ENCODE assay signal across 18 cellular contexts in the genomic region with DNA sequence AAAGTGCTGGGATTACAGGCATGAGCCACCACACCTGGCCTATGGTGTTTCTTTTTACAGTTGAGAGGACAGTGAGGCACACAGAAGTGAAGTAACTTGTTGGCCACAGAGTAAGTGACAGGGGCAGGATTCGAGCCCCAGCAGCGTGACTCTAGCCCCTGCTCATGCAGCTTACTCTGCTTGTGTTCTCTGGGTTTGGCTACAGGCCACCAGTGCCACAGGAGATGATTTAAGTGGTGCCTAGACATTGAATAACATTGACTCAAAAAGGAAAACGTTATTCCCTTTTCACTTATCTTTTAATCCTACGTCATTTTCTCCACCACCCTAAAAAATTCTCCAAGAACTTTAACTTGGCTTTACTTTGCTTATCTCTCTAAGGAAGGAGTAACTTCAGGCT.
DNase-seq lines count a peak whose midpoint lies in the region; ATAC-seq and TF ChIP-seq lines count a peak whose summit lies in the region.
"Had no signal": no experiment of that assay in that cellular context is flagged by ENCODE, and none has a peak within 500 bp of the region (broad histone marks: within the 10 kb centered on the region; RNA-seq: fewer than 3 reads in every experiment).

No MANE protein-coding gene starts in this region.

- H3K27me3 Mint-ChIP-seq in Caco-2 (ENCODE audit: insufficient read depth, unreplicated experiment): no peaks in the 10 kb centered on the region
- no peaks in the 10 kb centered on the region for H3K27me3 Mint-ChIP-seq in endodermal cell (ENCODE audit: insufficient read depth)
- H3K27me3 Mint-ChIP-seq in mesothelial cell of epicardium (ENCODE audit: low read depth): no peaks in the 10 kb centered on the region
- H3K27me3 Mint-ChIP-seq in nephron progenitor cell (ENCODE audit: low read depth, poor library complexity): no peaks in the 10 kb centered on the region
- H3K27me3 Mint-ChIP-seq in activated naive CD8-positive, alpha-beta T cell treated with anti-CD3 and anti-CD28 coated beads, Interleukin-2, amount 50 U/mL, for 24 hours: no peaks in the 10 kb centered on the region
- H3K27me3 Mint-ChIP-seq: dendritic cell treated with granulocyte-macrophage colony-stimulating factor and Interleukin-4, amounts not matched to agents 40 ng/mL and 50 ng/mL, for 4 days; T-cell had no signal

- H3K9me3 Mint-ChIP-seq in Caco-2 (ENCODE audit: unreplicated experiment) (no peaks in the 10 kb centered on the region), endodermal cell (no peaks in the 10 kb centered on the region), mesothelial cell of epicardium (no peaks in the 10 kb centered on the region), nephron progenitor cell (peaks cover 3% of the 10 kb centered on the region)
- H3K9me3 Mint-ChIP-seq in activated naive CD8-positive, alpha-beta T cell treated with anti-CD3 and anti-CD28 coated beads, Interleukin-2, amount 50 U/mL, for 24 hours: no peaks in the 10 kb centered on the region
- H3K9me3 Mint-ChIP-seq: activated naive CD4-positive, alpha-beta T cell treated with anti-CD3 and anti-CD28 coated beads, Interleukin-2, amount 50 U/mL, for 72 hours; dendritic cell treated with granulocyte-macrophage colony-stimulating factor and Interleukin-4, amounts not matched to agents 40 ng/mL and 50 ng/mL, for 4 days; T-cell had no signal

- no peak overlapping the region for H3K9ac ChIP-seq in endodermal cell (ENCODE audit: extremely low read depth, low read length, poor library complexity, severe bottlenecking)

- H3K4me1 Mint-ChIP-seq in Caco-2 (ENCODE audit: low read depth, unreplicated experiment) (peaks cover 37% of the 10 kb centered on the region), endodermal cell (peaks cover 15% of the 10 kb centered on the region), mesothelial cell of epicardium (peaks cover 65% of the 10 kb centered on the region), nephron progenitor cell (peaks cover 13% of the 10 kb centered on the region)
- peaks cover 8% of the 10 kb centered on the region for H3K4me1 Mint-ChIP-seq in activated naive CD8-positive, alpha-beta T cell treated with anti-CD3 and anti-CD28 coated beads, Interleukin-2, amount 50 U/mL, for 24 hours

- H3K4me3 ChIP-seq in Caco-2 (ENCODE audit: low read depth, low read length) (no peak overlapping the region), endodermal cell (ENCODE audit: low read length) (no peak overlapping the region)
- H3K4me3 ChIP-seq: ovary had no signal

- 86 to 88% methylated on average over 2 to 4 of the region's 4 CpGs for WGBS in endodermal cell (ENCODE audit: insufficient coverage in 1 of 2, insufficient read length in 1 of 2), 2 experiments

- POLR2A ChIA-PET in Caco-2 (lab: Charles Lee): no interaction called here

- no peak overlapping the region for H3K4me3 Mint-ChIP-seq in Caco-2 (ENCODE audit: unreplicated experiment)
- no peak overlapping the region for H3K4me3 Mint-ChIP-seq in endodermal cell
- no peak overlapping the region for H3K4me3 Mint-ChIP-seq in mesothelial cell of epicardium
- no peak overlapping the region for H3K4me3 Mint-ChIP-seq in nephron progenitor cell
- H3K4me3 Mint-ChIP-seq in activated naive CD8-positive, alpha-beta T cell treated with anti-CD3 and anti-CD28 coated beads, Interleukin-2, amount 50 U/mL, for 24 hours: no peak overlapping the region
- H3K4me3 Mint-ChIP-seq: dendritic cell treated with granulocyte-macrophage colony-stimulating factor and Interleukin-4, amounts not matched to agents 40 ng/mL and 50 ng/mL, for 4 days; T-cell had no signal

- H3K36me3 ChIP-seq in Caco-2 (ENCODE audit: control insufficient read depth, insufficient read depth, low read length): no peaks in the 10 kb centered on the region
- no peaks in the 10 kb centered on the region for H3K36me3 ChIP-seq in endodermal cell (ENCODE audit: control insufficient read depth, insufficient read depth, low read length)
- H3K36me3 ChIP-seq: ovary had no signal

- H3K9me3 ChIP-seq in Caco-2 (no peaks in the 10 kb centered on the region), endodermal cell (ENCODE audit: control insufficient read depth, low read length) (no peaks in the 10 kb centered on the region)
- H3K9me3 ChIP-seq: ovary had no signal

- peaks cover 34% of the 10 kb centered on the region for H3K4me1 ChIP-seq in Caco-2
- no peaks in the 10 kb centered on the region for H3K4me1 ChIP-seq in endodermal cell (ENCODE audit: control insufficient read depth, insufficient read depth, low read length)

- ATAC-seq in HG03280 (IDR thresholded peaks at IDR 0.05; ENCODE audit: unreplicated experiment): no peak
- ATAC-seq in activated naive CD8-positive, alpha-beta T cell treated with anti-CD3 and anti-CD28 coated beads, Interleukin-2, amount 50 U/mL, for 24 hours: no peak
- ATAC-seq: activated naive CD4-positive, alpha-beta T cell treated with anti-CD3 and anti-CD28 coated beads, Interleukin-2, amount 50 U/mL, for 72 hours; T-cell had no signal

- BruUV-seq in Caco-2 (replicated peaks; lab: Mats Ljungman, UMichigan): no TSS peak

- CTCF ChIA-PET in Caco-2 (lab: Charles Lee): no interaction called here

- intact Hi-C loops in Caco-2 (cut with micrococcal nuclease; ENCODE audit: unreplicated experiment): loop anchor here (10.0 kb wide), 1 partner anchor 708 kb away; no protein-coding TSS in a partner anchor

- H3K27ac Mint-ChIP-seq in Caco-2 (ENCODE audit: unreplicated experiment) (peak overlapping the region; percentile 75), endodermal cell (peak overlapping the region; percentile 71), mesothelial cell of epicardium (peak overlapping the region; percentile 97), nephron progenitor cell (no peak overlapping the region)
- no peak overlapping the region for H3K27ac Mint-ChIP-seq in activated naive CD8-positive, alpha-beta T cell treated with anti-CD3 and anti-CD28 coated beads, Interleukin-2, amount 50 U/mL, for 24 hours
- H3K27ac Mint-ChIP-seq: activated naive CD4-positive, alpha-beta T cell treated with anti-CD3 and anti-CD28 coated beads, Interleukin-2, amount 50 U/mL, for 72 hours; dendritic cell treated with granulocyte-macrophage colony-stimulating factor and Interleukin-4, amounts not matched to agents 40 ng/mL and 50 ng/mL, for 4 days; T-cell had no signal

- no peak overlapping the region for H3K27ac ChIP-seq in endodermal cell (ENCODE audit: low read depth, low read length)
- H3K27ac ChIP-seq: ovary had no signal

- no peaks in the 10 kb centered on the region for H3K27me3 ChIP-seq in Caco-2 (replicated peaks; ENCODE audit: control insufficient read depth, insufficient read depth, low read length)
- H3K27me3 ChIP-seq in endodermal cell (ENCODE audit: control insufficient read depth, insufficient read depth, low read length, poor library complexity, severe bottlenecking): no peaks in the 10 kb centered on the region
- H3K27me3 ChIP-seq: ovary had no signal

- TF ChIP-seq CTCF in Caco-2 (IDR thresholded peaks at IDR 0.05; ENCODE audit: insufficient read depth in 1 of 2, low read depth in 1 of 2, low read length in 1 of 2, severe bottlenecking in 1 of 2, unreplicated experiment in 1 of 2): no peak
- TF ChIP-seq CTCF in endodermal cell (conservative IDR thresholded peaks at IDR 0.05): no peak
- TF ChIP-seq CTCF in mesothelial cell of epicardium (IDR thresholded peaks at IDR 0.05; ENCODE audit: unreplicated experiment): no peak
- TF ChIP-seq CTCF in nephron progenitor cell (IDR thresholded peaks at IDR 0.05): no peak

- DNase-seq in Caco-2 (no peak), NCI-H226 (peak; percentile 94), endodermal cell (no peak), mesothelial cell of epicardium (ENCODE audit: low spot score in 2 of 2, unreplicated experiment in 2 of 2) (no peak), nephron progenitor cell (no peak), HT-29 (ENCODE audit: low spot score) (no peak)
- no peak for DNase-seq in activated naive CD8-positive, alpha-beta T cell treated with anti-CD3 and anti-CD28 coated beads, Interleukin-2, amount 50 U/mL, for 24 hours
- DNase-seq: activated CD4-positive, CD25-positive, alpha-beta regulatory T cell treated with anti-CD3 and anti-CD28 coated beads, Interleukin-2, amount 50 U/mL, for 72 hours; activated CD8-positive, alpha-beta memory T cell treated with anti-CD3 and anti-CD28 coated beads, Interleukin-2, amount 50 U/mL, for 48 hours; DMS 273 treated with DMSO at 0.1 percent for 48 hours; midbrain; NCI-H345; stimulated activated CD4-positive, alpha-beta T cell treated with anti-CD3 and anti-CD28 coated beads, Interleukin-15, amount 100 ng/mL, for 24 hours; T-cell had no signal

- H3K36me3 Mint-ChIP-seq in Caco-2 (ENCODE audit: insufficient read depth, unreplicated experiment) (no peaks in the 10 kb centered on the region), endodermal cell (ENCODE audit: low read depth) (no peaks in the 10 kb centered on the region), mesothelial cell of epicardium (no peaks in the 10 kb centered on the region), nephron progenitor cell (ENCODE audit: low read depth) (no peaks in the 10 kb centered on the region)
- no peaks in the 10 kb centered on the region for H3K36me3 Mint-ChIP-seq in activated naive CD8-positive, alpha-beta T cell treated with anti-CD3 and anti-CD28 coated beads, Interleukin-2, amount 50 U/mL, for 24 hours (ENCODE audit: low read depth)
- H3K36me3 Mint-ChIP-seq: activated naive CD4-positive, alpha-beta T cell treated with anti-CD3 and anti-CD28 coated beads, Interleukin-2, amount 50 U/mL, for 72 hours; T-cell had no signal

Comparison
In these comparisons a context has a peak if more than half of its experiments do, and no peak if none do; other contexts are left out.
1. H3K27ac Mint-ChIP-seq: peak in Caco-2 (single experiment), endodermal cell (single experiment) and mesothelial cell of epicardium (single experiment); none in nephron progenitor cell (single experiment) and activated naive CD8-positive, alpha-beta T cell treated with anti-CD3 and anti-CD28 coated beads, Interleukin-2, amount 50 U/mL, for 24 hours (single experiment).